Comparison of ENCODE assay signal across 1 cellular context in genomic region chr7:151026771-151027727, GRCh38.
A peak's percentile ranks its signal among the peaks of the same experiment; 100 is the strongest.
TF ChIP-seq lines count a peak whose summit lies in the region.

No MANE protein-coding gene starts in this region.

TF ChIP-seq in A549, 52 proteins besides CTCF, POLR2A, EP300 and RAD21:
- TF ChIP-seq EHF (CRISPR knock-in tag; IDR thresholded peaks at IDR 0.05) (0 out of 2 replicates have a peak, but pooled peaks have one; percentile 56), ZSCAN20 (CRISPR knock-in tag; IDR thresholded peaks at IDR 0.05) (0 out of 2 replicates have a peak, but pooled peaks have one; percentile 18)
